8 cellular contexts compared by ENCODE assay signal in the genomic region with DNA sequence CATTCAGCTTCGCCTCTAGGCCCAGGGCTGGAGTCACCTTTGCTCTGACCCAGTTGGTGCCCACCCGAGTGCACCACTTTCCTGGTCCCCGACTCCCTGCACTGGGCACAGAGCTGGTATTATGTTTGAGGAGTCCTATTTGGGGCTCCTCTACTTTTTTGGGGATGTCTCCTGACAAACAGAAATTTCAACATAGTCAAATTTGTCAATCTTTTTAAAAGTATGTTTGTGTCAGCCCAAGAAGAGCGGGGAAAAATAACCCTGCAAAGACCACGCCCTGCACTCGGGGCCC. TPM values are rescaled to one million over a fixed set of nuclear protein-coding genes. Genes with fewer than 3 reads are reported as not detected.
DNase-seq lines count a peak whose midpoint lies in the region; ATAC-seq lines count a peak whose summit lies in the region.

No MANE protein-coding gene starts in this region.

- H3K4me1 Mint-ChIP-seq in T-helper 2 cell treated with Interferon-gamma antibody and Interleukin-4, amounts not matched to agents 5 μg/mL and 100 μg/mL, for 36 hours (ENCODE audit: low read depth): peaks cover 30% of the 10 kb centered on the region
- peaks cover 17% of the 10 kb centered on the region for H3K4me1 Mint-ChIP-seq in activated T-helper 17 cell treated with anti-CD3 and anti-CD28 coated beads, Interleukin-2, amount 50 U/mL, for 72 hours

- ATAC-seq in activated T-helper 17 cell treated with anti-CD3 and anti-CD28 coated beads, Interleukin-2, amount 50 U/mL, for 72 hours (replicated peaks): no peak
- no peak for ATAC-seq in HG03460 (IDR thresholded peaks at IDR 0.05; ENCODE audit: unreplicated experiment)

- no peaks in the 10 kb centered on the region for H3K36me3 Mint-ChIP-seq in T-helper 2 cell treated with Interferon-gamma antibody and Interleukin-4, amounts not matched to agents 5 μg/mL and 100 μg/mL, for 36 hours (ENCODE audit: low read depth)
- no peaks in the 10 kb centered on the region for H3K36me3 Mint-ChIP-seq in activated T-helper 17 cell treated with anti-CD3 and anti-CD28 coated beads, Interleukin-2, amount 50 U/mL, for 72 hours (ENCODE audit: low read depth)

- peak overlapping the region; percentile 92 for H3K27ac ChIP-seq in layer of hippocampus (ENCODE audit: low read depth, low read length)
- H3K27ac ChIP-seq in stomach smooth muscle (ENCODE audit: low read length): peak overlapping the region; percentile 37

- DNase-seq in T-helper 2 cell treated with Interferon-gamma antibody and Interleukin-4, amounts not matched to agents 5 μg/mL and 100 μg/mL, for 36 hours (ENCODE audit: low spot score): no peak
- no peak for DNase-seq in T-helper 2 cell
- no peak for DNase-seq in amygdala (lab: John Stamatoyannopoulos, UW)
- no peak for DNase-seq in SK-N-DZ (ENCODE audit: low spot score)

- no peaks in the 10 kb centered on the region for H3K9me3 Mint-ChIP-seq in T-helper 2 cell treated with Interferon-gamma antibody and Interleukin-4, amounts not matched to agents 5 μg/mL and 100 μg/mL, for 36 hours
- H3K9me3 Mint-ChIP-seq in activated T-helper 17 cell treated with anti-CD3 and anti-CD28 coated beads, Interleukin-2, amount 50 U/mL, for 72 hours: no peaks in the 10 kb centered on the region

- H3K27me3 ChIP-seq in layer of hippocampus (ENCODE audit: control insufficient read depth, insufficient read depth, low read length): no peaks in the 10 kb centered on the region
- H3K27me3 ChIP-seq in stomach smooth muscle (ENCODE audit: control insufficient read depth in 1 of 2, insufficient read depth in 2 of 2, low read length in 2 of 2): no peaks in the 10 kb centered on the region

- H3K27me3 Mint-ChIP-seq in T-helper 2 cell treated with Interferon-gamma antibody and Interleukin-4, amounts not matched to agents 5 μg/mL and 100 μg/mL, for 36 hours (ENCODE audit: low read depth): peaks cover 9% of the 10 kb centered on the region
- H3K27me3 Mint-ChIP-seq in activated T-helper 17 cell treated with anti-CD3 and anti-CD28 coated beads, Interleukin-2, amount 50 U/mL, for 72 hours: no peaks in the 10 kb centered on the region

- peak overlapping the region; percentile 84 for H3K4me3 Mint-ChIP-seq in T-helper 2 cell treated with Interferon-gamma antibody and Interleukin-4, amounts not matched to agents 5 μg/mL and 100 μg/mL, for 36 hours
- H3K4me3 Mint-ChIP-seq in activated T-helper 17 cell treated with anti-CD3 and anti-CD28 coated beads, Interleukin-2, amount 50 U/mL, for 72 hours: peak overlapping the region; percentile 64

- H3K9me3 ChIP-seq in stomach smooth muscle (ENCODE audit: control insufficient read depth in 2 of 2, low read length in 2 of 2): no peaks in the 10 kb centered on the region

- H3K36me3 ChIP-seq in stomach smooth muscle (ENCODE audit: control insufficient read depth in 2 of 2, insufficient read depth in 2 of 2, low read length in 2 of 2): no peaks in the 10 kb centered on the region

- H3K27ac Mint-ChIP-seq in T-helper 2 cell treated with Interferon-gamma antibody and Interleukin-4, amounts not matched to agents 5 μg/mL and 100 μg/mL, for 36 hours: peak overlapping the region; percentile 46
- no peak overlapping the region for H3K27ac Mint-ChIP-seq in activated T-helper 17 cell treated with anti-CD3 and anti-CD28 coated beads, Interleukin-2, amount 50 U/mL, for 72 hours

- peaks cover 29% of the 10 kb centered on the region for H3K4me1 ChIP-seq in stomach smooth muscle (ENCODE audit: control insufficient read depth, insufficient read depth, low read length)

- peak overlapping the region in 1 of 2 donors; percentile 81 for H3K4me3 ChIP-seq in stomach smooth muscle (ENCODE audit: low read length in 2 of 2)

- H3K9ac ChIP-seq in stomach smooth muscle (ENCODE audit: low read length in 2 of 2): no peak overlapping the region

RNA-seq across cellular contexts. Expression of a gene that starts 11.6 kb away (rescaled TPM):
- total RNA-seq in activated T-helper 17 cell treated with anti-CD3 and anti-CD28 coated beads, Interleukin-2, amount 50 U/mL, for 72 hours: 10 to 100 TPM in 1 of 2 donors, 1 to 10 TPM in 1; 7.7 to 21.6 TPM
- polyA plus RNA-seq in SK-N-DZ (2014; cell fraction: cytosol; rRNA removed): 2.0 and 3.7 TPM in 2 replicates
- 16.0 and 26.5 TPM in 2 replicates for polyA plus RNA-seq in SK-N-DZ (2014; cell fraction: nucleus; rRNA removed)

RNA-seq across cellular contexts. Expression of a gene that starts 11.6 kb away (rescaled TPM):
- 1 to 10 TPM in 1 of 2 donors, under 1 TPM in 1; 0.61 to 1.7 TPM for total RNA-seq in activated T-helper 17 cell treated with anti-CD3 and anti-CD28 coated beads, Interleukin-2, amount 50 U/mL, for 72 hours
- 1.5 and 4.4 TPM in 2 replicates for polyA plus RNA-seq in SK-N-DZ (2014; cell fraction: cytosol; rRNA removed)
- not detected in 2 replicates for polyA plus RNA-seq in SK-N-DZ (2014; cell fraction: nucleus; rRNA removed)

RNA-seq across cellular contexts. Expression of a gene that starts 14.7 kb away (rescaled TPM):
- total RNA-seq in activated T-helper 17 cell treated with anti-CD3 and anti-CD28 coated beads, Interleukin-2, amount 50 U/mL, for 72 hours: 10 to 100 TPM in 1 of 2 donors, 1 to 10 TPM in 1; 7.2 to 15.9 TPM
- 288 and 346 TPM in 2 replicates for polyA plus RNA-seq in SK-N-DZ (2014; cell fraction: cytosol; rRNA removed)
- polyA plus RNA-seq in SK-N-DZ (2014; cell fraction: nucleus; rRNA removed): 123 and 135 TPM in 2 replicates

RNA-seq across cellular contexts. Expression of a gene that starts 43.5 kb away (rescaled TPM):
- total RNA-seq in activated T-helper 17 cell treated with anti-CD3 and anti-CD28 coated beads, Interleukin-2, amount 50 U/mL, for 72 hours: 10 to 100 TPM; 46.1 to 71.6 TPM
- 56.8 and 61.3 TPM in 2 replicates for polyA plus RNA-seq in SK-N-DZ (2014; cell fraction: cytosol; rRNA removed)
- polyA plus RNA-seq in SK-N-DZ (2014; cell fraction: nucleus; rRNA removed): 58.1 and 69.7 TPM in 2 replicates

RNA-seq across cellular contexts. Expression of a gene that starts 58.8 kb away (rescaled TPM):
- total RNA-seq in activated T-helper 17 cell treated with anti-CD3 and anti-CD28 coated beads, Interleukin-2, amount 50 U/mL, for 72 hours: 100 to 1,000 TPM; 171 to 199 TPM
- 98.5 and 104 TPM in 2 replicates for polyA plus RNA-seq in SK-N-DZ (2014; cell fraction: cytosol; rRNA removed)
- polyA plus RNA-seq in SK-N-DZ (2014; cell fraction: nucleus; rRNA removed): 167 and 186 TPM in 2 replicates
